22 cellular contexts compared by ENCODE assay signal in the genomic region with DNA sequence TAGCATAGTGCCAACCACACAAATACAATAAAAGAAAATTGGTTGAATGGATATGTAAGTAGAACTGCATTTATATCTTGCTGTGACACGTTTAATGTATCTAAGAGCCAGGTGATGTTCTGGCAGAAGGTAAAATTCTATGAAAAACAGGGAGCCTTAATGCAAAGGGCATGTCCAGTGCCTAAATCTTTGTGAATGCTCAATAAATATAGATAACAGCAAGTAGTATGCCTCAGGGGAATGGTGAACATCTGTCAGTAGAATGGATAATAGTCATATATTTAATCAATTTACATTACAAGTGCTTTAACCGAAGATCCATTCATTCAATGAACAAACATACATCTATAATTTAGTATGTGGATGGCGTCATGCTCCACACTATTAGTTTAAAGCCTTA.
DNase-seq lines count a peak whose midpoint lies in the region; ATAC-seq, FAIRE-seq and TF ChIP-seq lines count a peak whose summit lies in the region.
"Had no signal": no experiment of that assay in that cellular context is flagged by ENCODE, and none has a peak within 500 bp of the region (broad histone marks: within the 10 kb centered on the region; RNA-seq: fewer than 3 reads in every experiment).

No MANE protein-coding gene starts in this region.

- no peaks in the 10 kb centered on the region for H3K27me3 Mint-ChIP-seq in nephron progenitor cell (ENCODE audit: low read depth, poor library complexity)

- H3K4me1 Mint-ChIP-seq in nephron progenitor cell, result peaks cover 29% of the 10 kb centered on the region
- H3K4me1 Mint-ChIP-seq: CD8-positive, alpha-beta memory T cell had no signal

- no peak for ATAC-seq in GM18870 (IDR thresholded peaks at IDR 0.05; ENCODE audit: unreplicated experiment)
- ATAC-seq: GM23338, HCT116, Panc1, Right ventricle myocardium inferior had no signal

- no peaks in the 10 kb centered on the region for H3K36me3 Mint-ChIP-seq in nephron progenitor cell (ENCODE audit: low read depth)
- H3K36me3 Mint-ChIP-seq: CD8-positive, alpha-beta memory T cell had no signal

- H3K27ac Mint-ChIP-seq in nephron progenitor cell, result peak overlapping the region; percentile 29
- H3K27ac Mint-ChIP-seq: CD8-positive, alpha-beta memory T cell; GM23338; T-helper 1 cell treated with Interleukin-12 subunit alpha and Interleukin-12 subunit beta and Interleukin-4 antibody, amounts not matched to agents 30 μg/mL and 1 μg/mL, for 36 hours had no signal

- TF ChIP-seq CTCF in nephron progenitor cell (IDR thresholded peaks at IDR 0.05), result no peak

- FAIRE-seq in RCC 7860 (lab: Jason Lieb, UNC), result no peak
- FAIRE-seq: D721Med, GM12891, GM18507 had no signal

- no peaks in the 10 kb centered on the region for H3K9me3 Mint-ChIP-seq in nephron progenitor cell
- H3K9me3 Mint-ChIP-seq: CD8-positive, alpha-beta memory T cell; GM23338; T-helper 1 cell treated with Interleukin-12 subunit alpha and Interleukin-12 subunit beta and Interleukin-4 antibody, amounts not matched to agents 30 μg/mL and 1 μg/mL, for 36 hours had no signal

- DNase-seq in NCI-H2171 treated with DMSO at 0.1 percent for 48 hours (lab: John Stamatoyannopoulos, UW), result peak; percentile 33
- no peak for DNase-seq in NCI-H2171 (lab: John Stamatoyannopoulos, UW)
- peak; percentile 83 for DNase-seq in NCI-H146 (lab: John Stamatoyannopoulos, UW)
- DNase-seq in NCI-H345 treated with DMSO at 0.1 percent for 48 hours (lab: John Stamatoyannopoulos, UW; ENCODE audit: unreplicated experiment), result peak; percentile 94
- DNase-seq in nephron progenitor cell, result no peak
- DNase-seq in germinal center (ENCODE audit: low spot score), result no peak
- DNase-seq in RCC 7860 (ENCODE audit: low spot score), result no peak
- DNase-seq: 8988T; CD8-positive, alpha-beta memory T cell; GF-D8; NCI-H187 treated with DMSO at 0.1 percent for 48 hours; NCI-H226; NCI-H82 had no signal

- no peak overlapping the region for H3K4me3 Mint-ChIP-seq in nephron progenitor cell
- H3K4me3 Mint-ChIP-seq: CD8-positive, alpha-beta memory T cell; GM23338; T-helper 1 cell treated with Interleukin-12 subunit alpha and Interleukin-12 subunit beta and Interleukin-4 antibody, amounts not matched to agents 30 μg/mL and 1 μg/mL, for 36 hours had no signal

Comparison
In these comparisons a context has a peak if more than half of its experiments do, and no peak if none do; other contexts are left out.
1. DNase-seq: peak in NCI-H2171 treated with DMSO at 0.1 percent for 48 hours (single experiment), NCI-H146 (single experiment) and NCI-H345 treated with DMSO at 0.1 percent for 48 hours (single experiment); none in NCI-H2171 (single experiment), nephron progenitor cell (single experiment), germinal center (single experiment) and RCC 7860 (single experiment).